Comparison of ENCODE assay signal across 1 cellular context in genomic region chr1:154607748-154608521, GRCh38.
A peak's percentile ranks its signal among the peaks of the same experiment; 100 is the strongest.
TF ChIP-seq lines count a peak whose summit lies in the region.

Gene ADAR, minus strand, starts transcription at chr1:154608186. Its CDS starts 180 bp downstream, at chr1:154608006.

TF ChIP-seq in HepG2, 621 proteins besides CTCF, POLR2A, EP300 and RAD21 (continued from another document and continues in another):
- TF ChIP-seq PPARG (CRISPR knock-in tag; conservative IDR thresholded peaks at IDR 0.05), result no peak
- TF ChIP-seq NFIC (IDR thresholded peaks at IDR 0.05; ENCODE audit: low read length), result no peak
- no peak for TF ChIP-seq ZNF276 (CRISPR knock-in tag; IDR thresholded peaks at IDR 0.05; ENCODE audit: low read depth)
- TF ChIP-seq ZNF256 (CRISPR knock-in tag; conservative IDR thresholded peaks at IDR 0.05), result no peak
- TF ChIP-seq PHB2 (IDR thresholded peaks at IDR 0.05; ENCODE audit: partially characterized antibody), result no peak
- TF ChIP-seq HHEX (CRISPR knock-in tag; IDR thresholded peaks at IDR 0.05), result no peak
- no peak for TF ChIP-seq ZNF44 (CRISPR knock-in tag; IDR thresholded peaks at IDR 0.05)
- TF ChIP-seq ZNF317 (CRISPR knock-in tag; IDR thresholded peaks at IDR 0.05), result 0 out of 2 replicates have a peak, but pooled peaks have one; percentile 3
- TF ChIP-seq KLF13 (CRISPR knock-in tag; IDR thresholded peaks at IDR 0.05), result no peak
- TF ChIP-seq ZNF547 (CRISPR knock-in tag; IDR thresholded peaks at IDR 0.05), result peak; percentile 51
- no peak for TF ChIP-seq SP1 (IDR thresholded peaks at IDR 0.05)
- no peak; the same call in 1 of the 2 replicates for TF ChIP-seq SP1 (CRISPR knock-in tag; IDR thresholded peaks at IDR 0.05)
- no peak for TF ChIP-seq FOXP4 (CRISPR knock-in tag; IDR thresholded peaks at IDR 0.05)
- TF ChIP-seq IRX3 (CRISPR knock-in tag; IDR thresholded peaks at IDR 0.05; ENCODE audit: borderline replicate concordance, low read depth), result 0 out of 2 replicates have a peak, but pooled peaks have one; percentile 33
- TF ChIP-seq ZNF33A (CRISPR knock-in tag; IDR thresholded peaks at IDR 0.05; ENCODE audit: borderline replicate concordance), result no peak
- TF ChIP-seq KLF6 (CRISPR knock-in tag; IDR thresholded peaks at IDR 0.05), result no peak
- no peak for TF ChIP-seq ZNF660 (CRISPR knock-in tag; IDR thresholded peaks at IDR 0.05; ENCODE audit: borderline replicate concordance, low read depth)
- no peak for TF ChIP-seq CREBL2 (CRISPR knock-in tag; IDR thresholded peaks at IDR 0.05; ENCODE audit: borderline replicate concordance)
- TF ChIP-seq KDM1A (CRISPR knock-in tag; IDR thresholded peaks at IDR 0.05), result no peak
- TF ChIP-seq TARDBP (CRISPR knock-in tag; IDR thresholded peaks at IDR 0.05), result peak; percentile 42; the same call in 1 of the 2 replicates
- no peak for TF ChIP-seq TEF (CRISPR knock-in tag; IDR thresholded peaks at IDR 0.05)
- TF ChIP-seq RBAK (CRISPR knock-in tag; IDR thresholded peaks at IDR 0.05), result no peak
- no peak for TF ChIP-seq AKAP8 (CRISPR knock-in tag; IDR thresholded peaks at IDR 0.05)
- peak; percentile 67; the same call in 1 of the 2 replicates for TF ChIP-seq IRF9 (CRISPR knock-in tag; IDR thresholded peaks at IDR 0.05; ENCODE audit: borderline replicate concordance)
- TF ChIP-seq SNAPC2 (CRISPR knock-in tag; IDR thresholded peaks at IDR 0.05), result no peak; the same call in 1 of the 2 replicates
- no peak for TF ChIP-seq ZNF431 (CRISPR knock-in tag; IDR thresholded peaks at IDR 0.05; ENCODE audit: borderline replicate concordance, low read depth)
- TF ChIP-seq ZNF275 (CRISPR knock-in tag; IDR thresholded peaks at IDR 0.05; ENCODE audit: borderline replicate concordance), result no peak
- TF ChIP-seq ZNF253 (CRISPR knock-in tag; IDR thresholded peaks at IDR 0.05; ENCODE audit: borderline replicate concordance), result no peak
- no peak for TF ChIP-seq FOXM1 (CRISPR knock-in tag; IDR thresholded peaks at IDR 0.05)
- TF ChIP-seq ZNF607 (CRISPR knock-in tag; IDR thresholded peaks at IDR 0.05; ENCODE audit: borderline replicate concordance), result no peak
- TF ChIP-seq FUBP1 (CRISPR knock-in tag; IDR thresholded peaks at IDR 0.05; ENCODE audit: borderline replicate concordance), result no peak
- no peak; the same call in 1 of the 2 replicates for TF ChIP-seq ZNF580 (CRISPR knock-in tag; IDR thresholded peaks at IDR 0.05; ENCODE audit: borderline replicate concordance, low read depth)
- TF ChIP-seq ZNF629 (CRISPR knock-in tag; conservative IDR thresholded peaks at IDR 0.05), result no peak
- TF ChIP-seq ZNF484 (CRISPR knock-in tag; IDR thresholded peaks at IDR 0.05; ENCODE audit: borderline replicate concordance, low read depth), result no peak
- no peak for TF ChIP-seq ZSCAN29 (CRISPR knock-in tag; conservative IDR thresholded peaks at IDR 0.05)
- 0 out of 2 replicates have a peak, but pooled peaks have one; percentile 50 for TF ChIP-seq THAP11 (CRISPR knock-in tag; IDR thresholded peaks at IDR 0.05)
- no peak for TF ChIP-seq ZFP62 (CRISPR knock-in tag; IDR thresholded peaks at IDR 0.05)
- TF ChIP-seq SP2 (CRISPR knock-in tag; IDR thresholded peaks at IDR 0.05), result no peak
- peak; percentile 55; the same call in 1 of the 2 replicates for TF ChIP-seq ZNF318 (CRISPR knock-in tag; IDR thresholded peaks at IDR 0.05)
- TF ChIP-seq ZNF496 (CRISPR knock-in tag; IDR thresholded peaks at IDR 0.05; ENCODE audit: insufficient replicate concordance), result no peak
